10 cellular contexts compared by ENCODE assay signal in the genomic region with DNA sequence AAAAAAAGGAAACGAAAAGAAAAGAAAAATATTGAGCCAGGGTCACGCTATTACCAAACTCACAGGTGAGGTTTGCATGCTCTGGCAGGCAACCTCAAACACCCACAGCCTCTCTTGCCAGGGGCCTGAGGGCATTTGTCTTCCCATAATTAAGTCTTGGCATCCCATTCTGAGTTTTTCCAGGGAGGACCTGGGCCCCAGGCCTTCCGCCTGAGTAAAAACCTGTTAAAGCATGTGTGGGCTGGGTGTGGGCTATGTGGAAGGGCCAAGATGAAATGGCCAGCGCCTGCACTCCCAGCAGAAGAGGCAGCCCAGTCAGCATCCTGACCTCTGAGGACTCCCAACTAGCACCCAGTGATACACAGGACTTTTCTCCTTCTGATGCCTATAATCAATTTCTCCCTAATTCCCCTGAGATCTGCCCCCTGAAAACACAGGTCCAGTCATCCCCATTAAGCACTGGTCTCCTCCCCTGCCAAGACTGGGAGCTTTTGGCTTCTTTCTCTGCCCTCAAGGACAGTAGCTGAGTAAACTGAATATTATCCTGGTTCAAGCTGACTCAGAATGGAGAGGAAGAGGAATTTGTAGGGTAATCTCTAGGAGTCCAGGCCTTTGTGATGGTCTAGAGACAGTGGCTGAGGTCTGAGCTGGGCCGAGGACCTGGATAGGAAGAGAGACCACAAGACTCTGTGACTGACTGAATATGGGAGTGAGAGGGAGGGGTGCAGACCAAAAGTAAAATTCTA. TPM values are rescaled to one million over a fixed set of nuclear protein-coding genes. Genes with fewer than 3 reads are reported as not detected.
DNase-seq lines count a peak whose midpoint lies in the region; ATAC-seq and TF ChIP-seq lines count a peak whose summit lies in the region.
"Had no signal": no experiment of that assay in that cellular context is flagged by ENCODE, and none has a peak within 500 bp of the region (broad histone marks: within the 10 kb centered on the region; RNA-seq: fewer than 3 reads in every experiment).

No MANE protein-coding gene starts in this region.

- H3K36me3 Mint-ChIP-seq in CD8-positive, alpha-beta memory T cell, result no peaks in the 10 kb centered on the region
- H3K36me3 Mint-ChIP-seq in endothelial cell (ENCODE audit: low read depth, unreplicated experiment), result peaks cover 20% of the 10 kb centered on the region

- H3K4me1 ChIP-seq in CD8-positive, alpha-beta memory T cell (ENCODE audit: insufficient read depth, low read length), result no peaks in the 10 kb centered on the region
- no peaks in the 10 kb centered on the region for H3K4me1 ChIP-seq in prostate gland (replicated peaks)
- H3K4me1 ChIP-seq in stomach, result peaks cover 0 to 13% (median under 1%) of the 10 kb centered on the region in 4 donors

- H3K27ac ChIP-seq in CD8-positive, alpha-beta memory T cell (ENCODE audit: low read depth, low read length), result peak overlapping the region; percentile 70
- H3K27ac ChIP-seq in prostate gland (peak overlapping the region in 1 of 2 donors; percentile 54), substantia nigra (ENCODE audit: low read depth, low read length, poor library complexity, severe bottlenecking) (no peak overlapping the region), stomach (no peak overlapping the region)
- H3K27ac ChIP-seq: KMS-11 had no signal

- TF ChIP-seq CTCF in endothelial cell (IDR thresholded peaks at IDR 0.05; ENCODE audit: unreplicated experiment) (no peak), prostate gland (IDR thresholded peaks at IDR 0.05) (no peak), stomach (IDR thresholded peaks at IDR 0.05) (no peak)

- no peaks in the 10 kb centered on the region for H3K27me3 ChIP-seq in CD8-positive, alpha-beta memory T cell (ENCODE audit: insufficient read depth, low read length, poor library complexity, severe bottlenecking)
- H3K27me3 ChIP-seq in prostate gland (replicated peaks; ENCODE audit: insufficient read depth) (no peaks in the 10 kb centered on the region), stomach (peaks cover 0 to 4% (median 0%) of the 10 kb centered on the region in 3 donors)

- H3K4me1 Mint-ChIP-seq in CD8-positive, alpha-beta memory T cell, result peaks cover 0 to 4% (median 2%) of the 10 kb centered on the region in 3 donors
- H3K4me1 Mint-ChIP-seq in endothelial cell (ENCODE audit: unreplicated experiment), result peaks cover 27% of the 10 kb centered on the region

- POLR2A ChIA-PET in CD8-positive, alpha-beta memory T cell (lab: Charles Lee), result no interaction called here

- no peaks in the 10 kb centered on the region for H3K9me3 ChIP-seq in CD8-positive, alpha-beta memory T cell (ENCODE audit: low read length)
- H3K9me3 ChIP-seq in prostate gland (no peaks in the 10 kb centered on the region), stomach (no peaks in the 10 kb centered on the region)

- CTCF ChIA-PET in CD8-positive, alpha-beta memory T cell (lab: Charles Lee), result interaction anchor here (1.2 kb wide), 1 partner anchor 11 kb away, joined by 4 read pairs; no protein-coding TSS in a partner anchor

- peak overlapping the region in 1 of 7 donors; percentile 59 for H3K4me3 Mint-ChIP-seq in CD8-positive, alpha-beta memory T cell
- H3K4me3 Mint-ChIP-seq in endothelial cell (ENCODE audit: unreplicated experiment), result peak overlapping the region; percentile 51

- ATAC-seq in GM21447 (IDR thresholded peaks at IDR 0.05; ENCODE audit: unreplicated experiment), result no peak
- ATAC-seq: SK-N-SH treated with all-trans-retinoic acid at 6 μM for 48 hours had no signal

- H3K36me3 ChIP-seq in CD8-positive, alpha-beta memory T cell (ENCODE audit: insufficient read depth, low read length), result no peaks in the 10 kb centered on the region
- H3K36me3 ChIP-seq in prostate gland, result no peaks in the 10 kb centered on the region
- no peaks in the 10 kb centered on the region for H3K36me3 ChIP-seq in stomach

- DNase-seq in CD8-positive, alpha-beta memory T cell, result no peak
- DNase-seq in M059J (ENCODE audit: low read depth), result peak; percentile 94
- no peak for DNase-seq in endothelial cell (ENCODE audit: low spot score)
- peak; percentile 82 for DNase-seq in prostate gland (ENCODE audit: low spot score)
- no peak for DNase-seq in substantia nigra (lab: John Stamatoyannopoulos, UW)
- DNase-seq in stomach, result no peak
- DNase-seq in AML-193 (lab: John Stamatoyannopoulos, UW), result no peak

- intact Hi-C loops in prostate gland (cut with DNase I) (no loop called here), stomach (cut with DNase I; ENCODE audit: low total_unique reads) (no loop called here)

- peak overlapping the region in 1 of 8 donors; percentile 17 for H3K27ac Mint-ChIP-seq in CD8-positive, alpha-beta memory T cell
- peak overlapping the region; percentile 99 for H3K27ac Mint-ChIP-seq in endothelial cell (ENCODE audit: unreplicated experiment)

- 55% methylated on average over 5 of the region's 5 CpGs for WGBS in prostate gland
- 79 to 90% (median 89%) methylated on average over 4 to 5 of the region's 5 CpGs for WGBS in stomach, 5 donors

- TF ChIP-seq EP300 in stomach (IDR thresholded peaks at IDR 0.05), result no peak

- no peaks in the 10 kb centered on the region for H3K9me3 Mint-ChIP-seq in CD8-positive, alpha-beta memory T cell
- peaks cover 14% of the 10 kb centered on the region for H3K9me3 Mint-ChIP-seq in endothelial cell (ENCODE audit: unreplicated experiment)

- TF ChIP-seq POLR2A in prostate gland (IDR thresholded peaks at IDR 0.05) (no peak), stomach (IDR thresholded peaks at IDR 0.05) (no peak)

- H3K4me3 ChIP-seq in CD8-positive, alpha-beta memory T cell (ENCODE audit: low read length), result no peak overlapping the region
- H3K4me3 ChIP-seq in prostate gland (no peak overlapping the region), stomach (no peak overlapping the region)

- H3K27me3 Mint-ChIP-seq in CD8-positive, alpha-beta memory T cell, result peaks cover 2 to 12% of the 10 kb centered on the region in 2 donors
- peaks cover 11% of the 10 kb centered on the region for H3K27me3 Mint-ChIP-seq in endothelial cell (ENCODE audit: unreplicated experiment)

RNA-seq across cellular contexts. Expression of a gene that starts 35.6 kb away (rescaled TPM):
- 10 to 100 TPM; 16.1 to 19.1 TPM for total RNA-seq in CD8-positive, alpha-beta memory T cell
- 5.3 TPM for polyA plus RNA-seq in CD8-positive, alpha-beta memory T cell
- total RNA-seq in M059J (2014; rRNA removed; shearing (Covaris generic)), result 21.4 and 37.0 TPM in 2 replicates
- total RNA-seq in endothelial cell (ENCODE audit: unreplicated experiment) (17.3 TPM), prostate gland (10 to 100 TPM; 11.3 to 11.9 TPM), stomach (10 to 100 TPM in 3 of 5 donors, 1 to 10 TPM in 2; 4.7 to 25.9 (median 20.4) TPM)
- 1 to 10 TPM; 2.1 to 7.9 (median 3.0) TPM for polyA plus RNA-seq in stomach

RNA-seq across cellular contexts. Expression of a gene that starts 42.0 kb away (rescaled TPM):
- total RNA-seq in CD8-positive, alpha-beta memory T cell, result under 1 TPM; 0.11 to 0.13 TPM
- not detected for polyA plus RNA-seq in CD8-positive, alpha-beta memory T cell
- 22.2 and 27.0 TPM in 2 replicates for total RNA-seq in M059J (2014; rRNA removed; shearing (Covaris generic))
- total RNA-seq in endothelial cell (ENCODE audit: unreplicated experiment) (29.9 TPM), prostate gland (10 to 100 TPM; 71.2 to 72.8 TPM), stomach (100 to 1,000 TPM in 1 of 5 donors, 10 to 100 TPM in 4; 11.1 to 114 (median 20.4) TPM)
- 10 to 100 TPM; 18.6 to 20.9 (median 18.9) TPM for polyA plus RNA-seq in stomach

Comparison
In these comparisons a context has a peak if more than half of its experiments do, and no peak if none do; other contexts are left out.
1. DNase-seq: peak in M059J (single experiment) and prostate gland (single experiment); none in CD8-positive, alpha-beta memory T cell (0 of 5), endothelial cell (single experiment), substantia nigra (0 of 49), stomach (single experiment) and AML-193 (0 of 2).
2. RNA of a gene that starts 42.0 kb away (total RNA-seq): 71.2 to 72.8 TPM in prostate gland, 29.9 TPM in endothelial cell (single experiment), 22.2 to 27.0 TPM in M059J and 11.1 to 114 TPM in stomach; 0.11 to 0.13 TPM in CD8-positive, alpha-beta memory T cell; every median in the first group is over 10 times any median in the second.